In the genomic region with DNA sequence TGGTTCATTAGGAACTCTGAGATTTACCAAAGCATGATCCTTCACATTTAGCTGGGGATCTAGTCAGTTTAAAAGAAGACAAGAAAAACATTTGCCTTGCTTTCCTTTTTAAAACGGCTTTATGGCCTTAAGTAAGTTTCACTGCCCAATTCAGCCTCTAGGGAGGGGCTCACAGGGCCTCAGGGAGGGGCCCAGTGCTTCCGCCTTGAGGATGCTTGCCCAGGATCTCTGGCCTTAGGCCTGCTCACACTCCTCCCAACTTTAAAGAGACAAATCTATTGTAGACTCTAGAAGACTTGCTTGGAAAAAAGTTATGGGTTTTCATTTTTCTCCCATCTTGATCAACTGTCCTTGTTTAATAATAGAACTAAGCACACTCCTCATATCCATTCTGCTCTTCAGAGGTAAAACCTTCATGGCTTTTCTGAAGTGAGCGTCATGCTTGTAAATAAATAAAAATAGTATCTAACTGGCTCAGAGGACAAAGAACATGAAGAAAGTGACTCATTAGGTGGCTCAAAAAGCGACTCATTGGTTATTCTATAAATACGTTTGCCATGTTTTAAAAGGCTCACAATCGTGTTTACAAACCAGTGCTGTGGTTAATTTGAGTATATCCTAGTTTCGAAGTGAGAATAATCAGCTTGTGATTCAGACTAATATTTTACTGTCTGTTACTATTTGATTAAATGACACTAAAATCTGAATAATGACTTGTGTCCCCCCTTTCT, we compare ENCODE assay signal across 10 cellular contexts. TPM values are rescaled to one million over a fixed set of nuclear protein-coding genes. Genes with fewer than 3 reads are reported as not detected.
A peak's percentile ranks its signal among the peaks of the same experiment; 100 is the strongest.
DNase-seq lines count a peak whose midpoint lies in the region; ATAC-seq and TF ChIP-seq lines count a peak whose summit lies in the region.
"Had no signal": no experiment of that assay in that cellular context is flagged by ENCODE, and none has a peak within 500 bp of the region (broad histone marks: within the 10 kb centered on the region; RNA-seq: fewer than 3 reads in every experiment).

No MANE protein-coding gene starts in this region.

- H3K36me3 Mint-ChIP-seq in stimulated activated naive B cell treated with anti-CD40 and anti-IgM and Interleukin-4, amounts not matched to agents 10 μg/mL and 1 μg/mL and 100 μg/mL, for 72 hours = peaks cover 19 to 51% of the 10 kb centered on the region in 2 donors

- H3K27ac ChIP-seq in esophagus squamous epithelium (peak overlapping the region; percentile 39 to 67 (median 60)), WERI-Rb-1 (no peak overlapping the region)
- H3K27ac ChIP-seq: A549, neutrophil had no signal

- no peak overlapping the region for H3K4me3 Mint-ChIP-seq in stimulated activated naive B cell treated with anti-CD40 and anti-IgM and Interleukin-4, amounts not matched to agents 10 μg/mL and 1 μg/mL and 100 μg/mL, for 72 hours

- H3K27ac Mint-ChIP-seq in stimulated activated naive B cell treated with anti-CD40 and anti-IgM and Interleukin-4, amounts not matched to agents 10 μg/mL and 1 μg/mL and 100 μg/mL, for 72 hours = peak overlapping the region; percentile 71

- H3K4me3 ChIP-seq in esophagus squamous epithelium (no peak overlapping the region), WERI-Rb-1 (ENCODE audit: low read depth, low read length) (no peak overlapping the region)
- H3K4me3 ChIP-seq: A549 had no signal

- no peaks in the 10 kb centered on the region for H3K9me3 Mint-ChIP-seq in stimulated activated naive B cell treated with anti-CD40 and anti-IgM and Interleukin-4, amounts not matched to agents 10 μg/mL and 1 μg/mL and 100 μg/mL, for 72 hours

- 42 to 44% methylated on average over 7 of the region's 7 CpGs for WGBS in esophagus squamous epithelium, 2 donors

- peaks cover 0 to 17% (median 14%) of the 10 kb centered on the region in 3 donors for H3K4me1 ChIP-seq in esophagus squamous epithelium
- H3K4me1 ChIP-seq: A549 had no signal

- peak; percentile 68 to 79 for ATAC-seq in activated CD4-positive, CD25-positive, alpha-beta regulatory T cell treated with anti-CD3 and anti-CD28 coated beads, Interleukin-2, amount 50 U/mL, for 24 hours
- ATAC-seq in HG03066 (IDR thresholded peaks at IDR 0.05; ENCODE audit: low read depth, unreplicated experiment) (peak; percentile 65), HG03457 (IDR thresholded peaks at IDR 0.05; ENCODE audit: unreplicated experiment) (no peak)
- peak in 1 of 2 donors; percentile 43 for ATAC-seq in stimulated activated naive B cell treated with anti-CD40 and anti-IgM and Interleukin-4, amounts not matched to agents 10 μg/mL and 1 μg/mL and 100 μg/mL, for 72 hours (replicated peaks)
- ATAC-seq: A549 had no signal

- no peak for TF ChIP-seq POLR2A in esophagus squamous epithelium (IDR thresholded peaks at IDR 0.05)

- TF ChIP-seq CTCF in esophagus squamous epithelium (IDR thresholded peaks at IDR 0.05) (no peak), WERI-Rb-1 (IDR thresholded peaks at IDR 0.05; ENCODE audit: low read depth, low read length) (no peak)

- peaks cover 8 to 52% (median 10%) of the 10 kb centered on the region in 3 donors for H3K36me3 ChIP-seq in esophagus squamous epithelium
- peaks cover 12% of the 10 kb centered on the region for H3K36me3 ChIP-seq in WERI-Rb-1

- H3K4me1 Mint-ChIP-seq in stimulated activated naive B cell treated with anti-CD40 and anti-IgM and Interleukin-4, amounts not matched to agents 10 μg/mL and 1 μg/mL and 100 μg/mL, for 72 hours = peaks cover 21 to 31% of the 10 kb centered on the region in 2 donors

- H3K27me3 ChIP-seq in esophagus squamous epithelium (no peaks in the 10 kb centered on the region), WERI-Rb-1 (ENCODE audit: insufficient read depth, low read depth, severe bottlenecking) (no peaks in the 10 kb centered on the region)
- H3K27me3 ChIP-seq: neutrophil had no signal

- H3K9me3 ChIP-seq in esophagus squamous epithelium (no peaks in the 10 kb centered on the region), WERI-Rb-1 (ENCODE audit: severe bottlenecking) (no peaks in the 10 kb centered on the region)
- H3K9me3 ChIP-seq: A549, neutrophil had no signal

- no peak for DNase-seq in activated CD4-positive, CD25-positive, alpha-beta regulatory T cell (lab: John Stamatoyannopoulos, UW)
- no peak for DNase-seq in esophagus squamous epithelium (lab: John Stamatoyannopoulos, UW)
- no peak for DNase-seq in stimulated activated naive B cell treated with anti-CD40 and anti-IgM and Interleukin-4, amounts not matched to agents 10 μg/mL and 1 μg/mL and 100 μg/mL, for 72 hours
- no peak for DNase-seq in WERI-Rb-1
- no peak for DNase-seq in HT-29 (ENCODE audit: low spot score)

- no peaks in the 10 kb centered on the region for H3K27me3 Mint-ChIP-seq in stimulated activated naive B cell treated with anti-CD40 and anti-IgM and Interleukin-4, amounts not matched to agents 10 μg/mL and 1 μg/mL and 100 μg/mL, for 72 hours

- intact Hi-C loops in esophagus squamous epithelium (cut with DNase I) = no loop called here

RNA-seq across cellular contexts. Expression of gene PDHB, which starts 13.7 kb away (rescaled TPM):
- total RNA-seq in esophagus squamous epithelium = 100 to 1,000 TPM in 1 of 4 donors, 10 to 100 TPM in 3; 52.6 to 104 (median 83.0) TPM
- total RNA-seq in HT-29 (2014; rRNA removed; shearing (Covaris generic)) = 34.2 and 47.8 TPM in 2 replicates
